8 cellular contexts compared by ENCODE assay signal in the genomic region with DNA sequence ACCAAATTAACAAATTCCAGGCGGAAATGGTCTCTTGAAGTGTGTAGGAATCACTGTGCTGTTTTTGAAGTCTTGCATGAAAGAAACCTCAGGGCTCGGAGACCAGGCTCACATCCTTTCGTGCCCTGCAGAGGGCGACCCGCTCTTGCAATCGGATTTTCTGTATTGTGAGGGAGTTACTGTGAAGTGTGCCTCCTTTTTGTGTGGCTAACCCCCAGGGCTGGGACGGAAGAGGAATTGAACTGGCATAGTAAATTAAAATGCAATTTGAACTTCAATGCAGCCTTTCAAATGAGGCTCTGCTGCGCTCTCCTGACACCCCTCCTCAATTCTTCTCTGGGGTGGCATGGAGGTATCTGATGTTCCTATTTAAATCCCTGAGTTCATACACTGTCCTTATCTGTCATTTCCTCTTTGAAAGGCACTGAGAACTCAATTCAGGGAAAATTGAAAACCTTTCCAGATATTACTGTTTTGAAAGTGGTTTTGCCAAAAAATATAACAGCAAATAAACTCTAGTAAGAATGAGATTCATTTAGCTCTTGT. TPM values are rescaled to one million over a fixed set of nuclear protein-coding genes. Genes with fewer than 3 reads are reported as not detected.
A peak's percentile ranks its signal among the peaks of the same experiment; 100 is the strongest.
DNase-seq lines count a peak whose midpoint lies in the region; ATAC-seq and TF ChIP-seq lines count a peak whose summit lies in the region.

No MANE protein-coding gene starts in this region.

- in situ Hi-C loops in GM13977 (cut with MboI; ENCODE audit: low pct_unique_long_range_greater_than_20kb, low sequenced_read_pairs, unreplicated experiment): no loop called here

- TF ChIP-seq CTCF in GM13977 (IDR thresholded peaks at IDR 0.05; ENCODE audit: extremely low read depth, insufficient read depth, missing control alignments): peak; percentile 72

- DNase-seq in A172 (ENCODE audit: low spot score): peak; percentile 55
- peak; percentile 70 for DNase-seq in GM13977 (ENCODE audit: low spot score)
- peak; percentile 26 to 70 for DNase-seq in NCI-H446 (lab: John Stamatoyannopoulos, UW)
- peak; percentile 41 for DNase-seq in activated CD4-positive, alpha-beta T cell treated with anti-CD3 and anti-CD28 coated beads for 1 hour
- peak; percentile 66 for DNase-seq in dermis blood vessel endothelial cell
- DNase-seq in middle frontal gyrus (ENCODE audit: extremely low spot score, low spot score): peak; percentile 48
- peak; percentile 59 for DNase-seq in stimulated activated naive CD8-positive, alpha-beta T cell treated with anti-CD3 and anti-CD28 coated beads, Interleukin-15, Interleukin-2, amounts not matched to agents 100 U/mL and 50 U/mL, for 24 hours
- DNase-seq in T1000 (lab: John Stamatoyannopoulos, UW): no peak

- peak; percentile 71 for ATAC-seq in stimulated activated naive CD8-positive, alpha-beta T cell treated with anti-CD3 and anti-CD28 coated beads, Interleukin-15, Interleukin-2, amounts not matched to agents 100 U/mL and 50 U/mL, for 24 hours

RNA-seq across cellular contexts. Expression of gene MGAT5B, which starts 51.5 kb away (rescaled TPM):
- 11.7 and 16.7 TPM in 2 replicates for total RNA-seq in A172 (2014; rRNA removed; shearing (Covaris generic))
- 0.34 and 0.37 TPM in 2 replicates for total RNA-seq in dermis blood vessel endothelial cell
